8 cellular contexts compared by ENCODE assay signal in genomic region chr19:4678881-4679379, GRCh38. TPM values are rescaled to one million over a fixed set of nuclear protein-coding genes. Genes with fewer than 3 reads are reported as not detected.
DNase-seq lines count a peak whose midpoint lies in the region; ATAC-seq and TF ChIP-seq lines count a peak whose summit lies in the region.
"Had no signal": no experiment of that assay in that cellular context is flagged by ENCODE, and none has a peak within 500 bp of the region (broad histone marks: within the 10 kb centered on the region; RNA-seq: fewer than 3 reads in every experiment).

No MANE protein-coding gene starts in this region.

- H3K9me3 ChIP-seq in psoas muscle (no peaks in the 10 kb centered on the region), breast epithelium (no peaks in the 10 kb centered on the region)

- ATAC-seq in effector memory CD8-positive, alpha-beta T cell (replicated peaks), result peak; percentile 36
- ATAC-seq in psoas muscle (peak; percentile 11 to 38 (median 22)), GM18858 (IDR thresholded peaks at IDR 0.05; ENCODE audit: unreplicated experiment) (no peak)

- H3K36me3 Mint-ChIP-seq in effector memory CD8-positive, alpha-beta T cell (ENCODE audit: insufficient read depth), result peaks cover 43% of the 10 kb centered on the region

- in situ Hi-C loops in G401 (cut with HindIII; ENCODE audit: low sequenced_read_pairs), result no loop called here

- intact Hi-C loops in psoas muscle (cut with DNase I) (loop anchor here in 1 of 2 donors (5.0 kb wide), 1 partner anchor 33 kb away; no protein-coding TSS in a partner anchor), breast epithelium (cut with DNase I; ENCODE audit: low total_unique reads) (no loop called here)

- no peaks in the 10 kb centered on the region for H3K9me3 Mint-ChIP-seq in effector memory CD8-positive, alpha-beta T cell

- peak; percentile 72 for DNase-seq in G401 (ENCODE audit: low spot score)
- DNase-seq in NCI-H69 (lab: John Stamatoyannopoulos, UW), result peak; percentile 44
- no peak for DNase-seq in effector memory CD8-positive, alpha-beta T cell
- DNase-seq in psoas muscle, result peak; percentile 30 to 70
- DNase-seq in breast epithelium (ENCODE audit: low spot score in 2 of 2), result no peak
- no peak for DNase-seq in HPDE6-E6E7 (ENCODE audit: extremely low spot score)

- no peaks in the 10 kb centered on the region for H3K27me3 Mint-ChIP-seq in effector memory CD8-positive, alpha-beta T cell

- H3K27ac ChIP-seq in psoas muscle (peak overlapping the region; percentile 41), breast epithelium (no peak overlapping the region)

- no peak overlapping the region for H3K4me3 ChIP-seq in psoas muscle
- no peak overlapping the region for H3K4me3 ChIP-seq in breast epithelium
- H3K4me3 ChIP-seq: dorsolateral prefrontal cortex had no signal

- no peak overlapping the region for H3K4me3 Mint-ChIP-seq in effector memory CD8-positive, alpha-beta T cell

- TF ChIP-seq POLR2A in breast epithelium (IDR thresholded peaks at IDR 0.05), result no peak

- H3K27ac Mint-ChIP-seq in effector memory CD8-positive, alpha-beta T cell, result no peak overlapping the region

- H3K4me1 ChIP-seq in psoas muscle (peaks cover 11% of the 10 kb centered on the region), breast epithelium (no peaks in the 10 kb centered on the region)

- TF ChIP-seq CTCF in psoas muscle (IDR thresholded peaks at IDR 0.05) (no peak), breast epithelium (IDR thresholded peaks at IDR 0.05) (no peak)

- H3K36me3 ChIP-seq in psoas muscle (ENCODE audit: insufficient read depth in 1 of 2, low read depth in 1 of 2), result peaks cover 2 to 83% of the 10 kb centered on the region in 2 donors
- H3K36me3 ChIP-seq in breast epithelium, result peaks cover 5% of the 10 kb centered on the region

- peaks cover 0 to 1% of the 10 kb centered on the region in 2 donors for H3K4me1 Mint-ChIP-seq in effector memory CD8-positive, alpha-beta T cell (ENCODE audit: low read depth in 2 of 2)

- 60 to 70% (median 63%) methylated on average over 20 of the region's 20 CpGs for WGBS in psoas muscle, 3 donors

- no peaks in the 10 kb centered on the region for H3K27me3 ChIP-seq in psoas muscle (ENCODE audit: insufficient read depth in 3 of 3, low read length in 2 of 3)
- H3K27me3 ChIP-seq in breast epithelium, result no peaks in the 10 kb centered on the region
- H3K27me3 ChIP-seq: dorsolateral prefrontal cortex had no signal

RNA-seq across cellular contexts. Expression of gene MYDGF, which starts 8.8 kb away (rescaled TPM):
- total RNA-seq in G401 (2014; rRNA removed; shearing (Covaris generic)), result 182 and 187 TPM in 2 replicates
- total RNA-seq in psoas muscle (10 to 100 TPM; 11.4 to 24.0 (median 19.1) TPM), breast epithelium (10 to 100 TPM; 36.3 to 55.1 (median 42.1) TPM)
- polyA plus RNA-seq in psoas muscle, result 100 to 1,000 TPM in 1 of 3 donors, 10 to 100 TPM in 2; 23.9 to 164 (median 40.0) TPM

RNA-seq across cellular contexts. Expression of gene TNFAIP8L1, which starts 39.6 kb away (rescaled TPM):
- total RNA-seq in G401 (2014; rRNA removed; shearing (Covaris generic)), result 5.7 and 6.6 TPM in 2 replicates
- 1 to 10 TPM; 3.1 to 5.1 (median 3.8) TPM for total RNA-seq in psoas muscle
- polyA plus RNA-seq in psoas muscle, result 1 to 10 TPM; 2.4 to 3.5 (median 2.8) TPM
- total RNA-seq in breast epithelium, result 1 to 10 TPM; 1.6 to 3.6 (median 2.9) TPM

RNA-seq across cellular contexts. Expression of gene DPP9, which starts 44.7 kb away (rescaled TPM):
- total RNA-seq in G401 (2014; rRNA removed; shearing (Covaris generic)), result 20.4 and 22.5 TPM in 2 replicates
- total RNA-seq in psoas muscle (10 to 100 TPM; 55.9 to 97.4 (median 78.6) TPM), breast epithelium (10 to 100 TPM; 33.6 to 74.1 (median 49.6) TPM)
- 100 to 1,000 TPM in 2 of 3 donors, 10 to 100 TPM in 1; 64.6 to 138 (median 108) TPM for polyA plus RNA-seq in psoas muscle

Comparison
In these comparisons a context has a peak if more than half of its experiments do, and no peak if none do; other contexts are left out.
1. DNase-seq: peak in G401 (single experiment), NCI-H69 (single experiment) and psoas muscle (2 of 2); none in effector memory CD8-positive, alpha-beta T cell (0 of 3), breast epithelium (0 of 2) and HPDE6-E6E7 (single experiment).